Comparison of ENCODE assay signal across 1 cellular context in the genomic region with DNA sequence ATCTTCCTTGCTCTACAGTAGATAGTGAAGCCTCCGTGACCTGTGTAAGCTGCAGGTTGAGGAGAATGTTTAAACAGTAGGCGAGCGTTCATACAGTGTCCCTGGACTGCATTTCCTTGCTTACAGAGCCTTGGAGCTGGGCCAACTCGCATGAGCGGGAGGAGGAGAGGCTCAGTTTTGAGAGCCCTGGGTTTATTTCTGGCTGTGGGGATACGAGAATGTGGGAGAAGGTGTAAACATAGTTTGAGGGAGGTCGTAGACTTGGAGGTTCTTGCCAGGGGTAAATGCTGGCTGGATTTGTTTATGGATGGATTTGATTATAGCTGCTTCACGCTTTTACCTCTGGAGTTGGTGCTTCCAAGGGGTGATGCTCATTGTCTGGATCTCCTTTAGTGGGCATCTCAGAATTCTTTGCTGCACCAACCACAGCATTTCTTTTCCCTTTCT.
TF ChIP-seq lines count a peak whose summit lies in the region.

No MANE protein-coding gene starts in this region.

TF ChIP-seq in H1, 55 proteins besides CTCF, POLR2A, EP300 and RAD21:
- no peak for TF ChIP-seq TAF1 (IDR thresholded peaks at IDR 0.05; ENCODE audit: low read depth, low read length)
- TF ChIP-seq, protein P1, sequence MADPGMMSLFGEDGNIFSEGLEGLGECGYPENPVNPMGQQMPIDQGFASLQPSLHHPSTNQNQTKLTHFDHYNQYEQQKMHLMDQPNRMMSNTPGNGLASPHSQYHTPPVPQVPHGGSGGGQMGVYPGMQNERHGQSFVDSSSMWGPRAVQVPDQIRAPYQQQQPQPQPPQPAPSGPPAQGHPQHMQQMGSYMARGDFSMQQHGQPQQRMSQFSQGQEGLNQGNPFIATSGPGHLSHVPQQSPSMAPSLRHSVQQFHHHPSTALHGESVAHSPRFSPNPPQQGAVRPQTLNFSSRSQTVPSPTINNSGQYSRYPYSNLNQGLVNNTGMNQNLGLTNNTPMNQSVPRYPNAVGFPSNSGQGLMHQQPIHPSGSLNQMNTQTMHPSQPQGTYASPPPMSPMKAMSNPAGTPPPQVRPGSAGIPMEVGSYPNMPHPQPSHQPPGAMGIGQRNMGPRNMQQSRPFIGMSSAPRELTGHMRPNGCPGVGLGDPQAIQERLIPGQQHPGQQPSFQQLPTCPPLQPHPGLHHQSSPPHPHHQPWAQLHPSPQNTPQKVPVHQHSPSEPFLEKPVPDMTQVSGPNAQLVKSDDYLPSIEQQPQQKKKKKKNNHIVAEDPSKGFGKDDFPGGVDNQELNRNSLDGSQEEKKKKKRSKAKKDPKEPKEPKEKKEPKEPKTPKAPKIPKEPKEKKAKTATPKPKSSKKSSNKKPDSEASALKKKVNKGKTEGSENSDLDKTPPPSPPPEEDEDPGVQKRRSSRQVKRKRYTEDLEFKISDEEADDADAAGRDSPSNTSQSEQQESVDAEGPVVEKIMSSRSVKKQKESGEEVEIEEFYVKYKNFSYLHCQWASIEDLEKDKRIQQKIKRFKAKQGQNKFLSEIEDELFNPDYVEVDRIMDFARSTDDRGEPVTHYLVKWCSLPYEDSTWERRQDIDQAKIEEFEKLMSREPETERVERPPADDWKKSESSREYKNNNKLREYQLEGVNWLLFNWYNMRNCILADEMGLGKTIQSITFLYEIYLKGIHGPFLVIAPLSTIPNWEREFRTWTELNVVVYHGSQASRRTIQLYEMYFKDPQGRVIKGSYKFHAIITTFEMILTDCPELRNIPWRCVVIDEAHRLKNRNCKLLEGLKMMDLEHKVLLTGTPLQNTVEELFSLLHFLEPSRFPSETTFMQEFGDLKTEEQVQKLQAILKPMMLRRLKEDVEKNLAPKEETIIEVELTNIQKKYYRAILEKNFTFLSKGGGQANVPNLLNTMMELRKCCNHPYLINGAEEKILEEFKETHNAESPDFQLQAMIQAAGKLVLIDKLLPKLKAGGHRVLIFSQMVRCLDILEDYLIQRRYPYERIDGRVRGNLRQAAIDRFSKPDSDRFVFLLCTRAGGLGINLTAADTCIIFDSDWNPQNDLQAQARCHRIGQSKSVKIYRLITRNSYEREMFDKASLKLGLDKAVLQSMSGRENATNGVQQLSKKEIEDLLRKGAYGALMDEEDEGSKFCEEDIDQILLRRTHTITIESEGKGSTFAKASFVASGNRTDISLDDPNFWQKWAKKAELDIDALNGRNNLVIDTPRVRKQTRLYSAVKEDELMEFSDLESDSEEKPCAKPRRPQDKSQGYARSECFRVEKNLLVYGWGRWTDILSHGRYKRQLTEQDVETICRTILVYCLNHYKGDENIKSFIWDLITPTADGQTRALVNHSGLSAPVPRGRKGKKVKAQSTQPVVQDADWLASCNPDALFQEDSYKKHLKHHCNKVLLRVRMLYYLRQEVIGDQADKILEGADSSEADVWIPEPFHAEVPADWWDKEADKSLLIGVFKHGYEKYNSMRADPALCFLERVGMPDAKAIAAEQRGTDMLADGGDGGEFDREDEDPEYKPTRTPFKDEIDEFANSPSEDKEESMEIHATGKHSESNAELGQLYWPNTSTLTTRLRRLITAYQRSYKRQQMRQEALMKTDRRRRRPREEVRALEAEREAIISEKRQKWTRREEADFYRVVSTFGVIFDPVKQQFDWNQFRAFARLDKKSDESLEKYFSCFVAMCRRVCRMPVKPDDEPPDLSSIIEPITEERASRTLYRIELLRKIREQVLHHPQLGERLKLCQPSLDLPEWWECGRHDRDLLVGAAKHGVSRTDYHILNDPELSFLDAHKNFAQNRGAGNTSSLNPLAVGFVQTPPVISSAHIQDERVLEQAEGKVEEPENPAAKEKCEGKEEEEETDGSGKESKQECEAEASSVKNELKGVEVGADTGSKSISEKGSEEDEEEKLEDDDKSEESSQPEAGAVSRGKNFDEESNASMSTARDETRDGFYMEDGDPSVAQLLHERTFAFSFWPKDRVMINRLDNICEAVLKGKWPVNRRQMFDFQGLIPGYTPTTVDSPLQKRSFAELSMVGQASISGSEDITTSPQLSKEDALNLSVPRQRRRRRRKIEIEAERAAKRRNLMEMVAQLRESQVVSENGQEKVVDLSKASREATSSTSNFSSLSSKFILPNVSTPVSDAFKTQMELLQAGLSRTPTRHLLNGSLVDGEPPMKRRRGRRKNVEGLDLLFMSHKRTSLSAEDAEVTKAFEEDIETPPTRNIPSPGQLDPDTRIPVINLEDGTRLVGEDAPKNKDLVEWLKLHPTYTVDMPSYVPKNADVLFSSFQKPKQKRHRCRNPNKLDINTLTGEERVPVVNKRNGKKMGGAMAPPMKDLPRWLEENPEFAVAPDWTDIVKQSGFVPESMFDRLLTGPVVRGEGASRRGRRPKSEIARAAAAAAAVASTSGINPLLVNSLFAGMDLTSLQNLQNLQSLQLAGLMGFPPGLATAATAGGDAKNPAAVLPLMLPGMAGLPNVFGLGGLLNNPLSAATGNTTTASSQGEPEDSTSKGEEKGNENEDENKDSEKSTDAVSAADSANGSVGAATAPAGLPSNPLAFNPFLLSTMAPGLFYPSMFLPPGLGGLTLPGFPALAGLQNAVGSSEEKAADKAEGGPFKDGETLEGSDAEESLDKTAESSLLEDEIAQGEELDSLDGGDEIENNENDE (IDR thresholded peaks at IDR 0.05; ENCODE audit: insufficient replicate concordance, low read length), result no peak
- no peak for TF ChIP-seq HDAC2 (IDR thresholded peaks at IDR 0.05; ENCODE audit: borderline replicate concordance in 1 of 2, low read depth in 2 of 2, low read length in 2 of 2)
- TF ChIP-seq ASH2L (IDR thresholded peaks at IDR 0.05; ENCODE audit: low read length), result no peak
TF ChIP-seq in H1: peak in this region for 0.
